ENCODE assay signal across 11 cellular contexts in genomic region chr16:49280022-49280741, GRCh38. TPM values are rescaled to one million over a fixed set of nuclear protein-coding genes. Genes with fewer than 3 reads are reported as not detected.
A peak's percentile ranks its signal among the peaks of the same experiment; 100 is the strongest.
DNase-seq lines count a peak whose midpoint lies in the region; ATAC-seq, FAIRE-seq and TF ChIP-seq lines count a peak whose summit lies in the region.
"Had no signal": no experiment of that assay in that cellular context is flagged by ENCODE, and none has a peak within 500 bp of the region (broad histone marks: within the 10 kb centered on the region; RNA-seq: fewer than 3 reads in every experiment).

No MANE protein-coding gene starts in this region.

- peaks cover 81% of the 10 kb centered on the region for H3K27me3 ChIP-seq in H9 (ENCODE audit: insufficient read depth, low read length)
- H3K27me3 ChIP-seq in sigmoid colon = peaks cover 59 to 98% (median 84%) of the 10 kb centered on the region in 3 donors

- no peak overlapping the region for H2BK120ac ChIP-seq in H9 (ENCODE audit: low read depth, low read length, poor library complexity, severe bottlenecking)

- DNase-seq in NCI-H1105 treated with DMSO at 0.1 percent for 48 hours (lab: John Stamatoyannopoulos, UW) (peak; percentile 40), NCI-H1105 (lab: John Stamatoyannopoulos, UW) (no peak), H9 (peak; percentile 78), naive B cell (no peak), OCI-LY7 (ENCODE audit: low spot score) (no peak), sigmoid colon (no peak), frontal cortex (ENCODE audit: low spot score in 2 of 2) (no peak)
- DNase-seq: activated CD4-positive, alpha-beta T cell treated with anti-CD3 and anti-CD28 coated beads, Interleukin-2, amount 50 U/mL, for 4 hours; activated naive CD4-positive, alpha-beta T cell treated with anti-CD3 and anti-CD28 coated beads for 36 hours had no signal

- no peak overlapping the region for H3T11ph ChIP-seq in H9 (ENCODE audit: low read length)

- H3K9me3 ChIP-seq in H9 (ENCODE audit: control insufficient read depth, low read depth, low read length) = no peaks in the 10 kb centered on the region
- no peaks in the 10 kb centered on the region for H3K9me3 ChIP-seq in OCI-LY7 (ENCODE audit: low read length)
- no peaks in the 10 kb centered on the region for H3K9me3 ChIP-seq in sigmoid colon

- no peak overlapping the region for H4K91ac ChIP-seq in H9 (ENCODE audit: insufficient read length, low read depth, low read length)

- no peak for ATAC-seq in naive B cell (ENCODE audit: low read depth in 2 of 2)

- H3K4me3 ChIP-seq in OCI-LY7 (ENCODE audit: low read depth, low read length, poor library complexity, severe bottlenecking) (no peak overlapping the region), sigmoid colon (no peak overlapping the region)

- H3K4me1 Mint-ChIP-seq in H9 (peaks cover 41 to 71% of the 10 kb centered on the region in 2 experiments), brain (peaks cover 47% of the 10 kb centered on the region), naive B cell (peaks cover 6 to 7% (median 6%) of the 10 kb centered on the region in 3 donors)

- no peak overlapping the region for H2BK20ac ChIP-seq in H9 (ENCODE audit: low read depth, low read length, poor library complexity, severe bottlenecking)

- WGBS in H9 (ENCODE audit: extremely low coverage, insufficient read length, low lambda C conversion rate) = no CpG with 5 or more reads among the region's 41 CpGs
- 3% methylated on average over 41 of the region's 41 CpGs for WGBS in sigmoid colon, 2 donors

- no peak overlapping the region for H3K18ac ChIP-seq in H9 (ENCODE audit: insufficient read length, low read depth, low read length)

- H3K23me2 ChIP-seq in H9 (ENCODE audit: insufficient read length, low read depth, low read length, poor library complexity, severe bottlenecking) = peaks cover 26% of the 10 kb centered on the region

- H3K36me3 Mint-ChIP-seq in H9 (ENCODE audit: insufficient read depth in 1 of 3, low read depth in 3 of 3) (no peaks in the 10 kb centered on the region; a peak in 2 of 7 replicates), brain (no peaks in the 10 kb centered on the region), naive B cell (peaks cover 5 to 15% of the 10 kb centered on the region in 2 donors)

- TF ChIP-seq CTCF in H9 (conservative IDR thresholded peaks at IDR 0.05) = no peak
- no peak for TF ChIP-seq CTCF in brain (conservative IDR thresholded peaks at IDR 0.05)
- no peak for TF ChIP-seq CTCF in OCI-LY7 (conservative IDR thresholded peaks at IDR 0.05; ENCODE audit: low read length)
- no peak for TF ChIP-seq CTCF in sigmoid colon (IDR thresholded peaks at IDR 0.05)

- H2BK12ac ChIP-seq in H9 (ENCODE audit: insufficient read length, low read depth, low read length) = no peak overlapping the region

- H2AFZ ChIP-seq in H9 (ENCODE audit: low read length) (no peak overlapping the region), OCI-LY7 (ENCODE audit: low read length) (no peak overlapping the region)

- BruUV-seq in OCI-LY7 (replicated peaks; lab: Mats Ljungman, UMichigan) = no TSS peak

- H3K4me2 ChIP-seq in H9 (ENCODE audit: insufficient read depth, insufficient read length, low read length) = peak overlapping the region; percentile 49
- H3K4me2 ChIP-seq in OCI-LY7 (ENCODE audit: low read length) = no peak overlapping the region
- H3K4me2 ChIP-seq: KMS-11 had no signal

- H3K79me1 ChIP-seq in H9 (ENCODE audit: insufficient read depth, low read depth, low read length, poor library complexity, severe bottlenecking) = no peaks in the 10 kb centered on the region

- H4K8ac ChIP-seq in H9 (replicated peaks; ENCODE audit: insufficient read length, low read depth, low read length) = no peak overlapping the region

- no peak overlapping the region for H3K27ac Mint-ChIP-seq in H9
- H3K27ac Mint-ChIP-seq in brain = peak overlapping the region in 1 of 5 experiments; percentile 9
- H3K27ac Mint-ChIP-seq in naive B cell = no peak overlapping the region
- H3K27ac Mint-ChIP-seq: activated naive CD4-positive, alpha-beta T cell treated with anti-CD3 and anti-CD28 coated beads for 36 hours had no signal

- H3K4me1 ChIP-seq in H9 (ENCODE audit: insufficient read depth, low read length) = no peaks in the 10 kb centered on the region
- peaks cover 8% of the 10 kb centered on the region for H3K4me1 ChIP-seq in OCI-LY7 (ENCODE audit: insufficient read depth, low read length, poor library complexity, severe bottlenecking)
- peaks cover 0 to 51% (median 45%) of the 10 kb centered on the region in 4 donors for H3K4me1 ChIP-seq in sigmoid colon

- H3K27ac ChIP-seq in H9 (ENCODE audit: insufficient read length, low read depth, low read length) = no peak overlapping the region
- no peak overlapping the region for H3K27ac ChIP-seq in OCI-LY7 (ENCODE audit: low read depth, low read length, poor library complexity, severe bottlenecking)
- no peak overlapping the region for H3K27ac ChIP-seq in sigmoid colon
- H3K27ac ChIP-seq: KMS-11 had no signal

- TF ChIP-seq POLR2A in sigmoid colon (IDR thresholded peaks at IDR 0.05) = no peak

- H3K9ac ChIP-seq in H9 (ENCODE audit: extremely low read depth, insufficient read length, low read length) = no peak overlapping the region
- H3K9ac ChIP-seq: KMS-11 had no signal

- CTCF ChIA-PET in OCI-LY7 (lab: Charles Lee; ENCODE audit: unreplicated experiment) = no interaction called here

- H4K20me1 ChIP-seq in H9 (ENCODE audit: control insufficient read depth, insufficient read depth, insufficient read length) (no peaks in the 10 kb centered on the region), OCI-LY7 (ENCODE audit: insufficient read depth, low read length) (no peaks in the 10 kb centered on the region)

- no peak overlapping the region for H4K5ac ChIP-seq in H9 (ENCODE audit: insufficient read length, low read depth, low read length)

- FAIRE-seq in frontal cortex (lab: Jason Lieb, UNC) = no peak

- H3K36me3 ChIP-seq in OCI-LY7 (ENCODE audit: insufficient read depth, low read length) (no peaks in the 10 kb centered on the region), sigmoid colon (no peaks in the 10 kb centered on the region)

- no peak overlapping the region for H3K4ac ChIP-seq in H9 (ENCODE audit: low read depth, low read length)

- no peak overlapping the region for H3K14ac ChIP-seq in H9 (ENCODE audit: insufficient read depth, low read length)

- peak overlapping the region; percentile 61 to 83 for H3K4me3 Mint-ChIP-seq in H9
- peak overlapping the region; percentile 79 to 88 (median 87) for H3K4me3 Mint-ChIP-seq in brain
- H3K4me3 Mint-ChIP-seq in naive B cell = peak overlapping the region in 5 of 8 donors; percentile 21 to 65 (median 48)

- no peak overlapping the region for H2AK5ac ChIP-seq in H9 (ENCODE audit: insufficient read length, low read length)

- no peaks in the 10 kb centered on the region for H3K9me2 ChIP-seq in OCI-LY7 (ENCODE audit: insufficient read depth, low read length)

- intact Hi-C loops in OCI-LY7 (cut with micrococcal nuclease; ENCODE audit: unreplicated experiment) (loop anchor here (5.0 to 10.0 kb wide), 2 partner anchors 57 to 895 kb away; partner anchors contain the start of gene SIAH1), sigmoid colon (cut with DNase I) (loop anchor here (10.0 kb wide), 1 partner anchor 335 kb away; no protein-coding TSS in a partner anchor)

- no peaks in the 10 kb centered on the region for H3K79me2 ChIP-seq in H9 (ENCODE audit: insufficient read depth, low read length)
- no peaks in the 10 kb centered on the region for H3K79me2 ChIP-seq in OCI-LY7 (ENCODE audit: insufficient read depth, low read depth, low read length)

- H3K23ac ChIP-seq in H9 (ENCODE audit: insufficient read length, low read depth, low read length) = no peak overlapping the region

- H3K9me3 Mint-ChIP-seq in H9 (peaks cover 0 to 6% of the 10 kb centered on the region in 2 experiments; a peak in 2 of 5 replicates), brain (peaks cover 0 to 6% (median 5%) of the 10 kb centered on the region in 5 experiments), naive B cell (peaks cover 0 to 4% (median 0%) of the 10 kb centered on the region in 7 donors)
- H3K9me3 Mint-ChIP-seq: activated naive CD4-positive, alpha-beta T cell treated with anti-CD3 and anti-CD28 coated beads for 36 hours had no signal

- POLR2A ChIA-PET in OCI-LY7 (lab: Charles Lee) = no interaction called here

- no peak overlapping the region for H3K56ac ChIP-seq in H9 (ENCODE audit: insufficient read length, low read depth, low read length)

- no peak overlapping the region for H2BK15ac ChIP-seq in H9 (ENCODE audit: low read depth, low read length)

- H2BK5ac ChIP-seq in H9 (ENCODE audit: insufficient read length, low read length) = no peak overlapping the region

- TF ChIP-seq EP300 in sigmoid colon (IDR thresholded peaks at IDR 0.05) = no peak

- peaks cover 93% of the 10 kb centered on the region for H3K27me3 Mint-ChIP-seq in H9 (ENCODE audit: low read depth)
- peaks cover 89% of the 10 kb centered on the region for H3K27me3 Mint-ChIP-seq in brain
- peaks cover 45 to 87% (median 77%) of the 10 kb centered on the region in 3 donors for H3K27me3 Mint-ChIP-seq in naive B cell

RNA-seq across cellular contexts. Expression of gene CBLN1, which starts 1.5 kb away (rescaled TPM):
- total RNA-seq in H9 (2021) (4.7 and 5.6 TPM in 2 replicates), OCI-LY7 (2022) (0.96 and 1.4 TPM in 2 replicates), sigmoid colon (under 1 TPM in 2 of 4 donors, not detected in 2; under 0.01 to 0.55 TPM), frontal cortex (25.3 TPM)
- polyA plus RNA-seq in brain (ENCODE audit: insufficient read depth, low read depth, low replicate concordance) (36.4 TPM), naive B cell (ENCODE audit: low read depth in 6 of 6) (not detected), sigmoid colon (under 1 TPM in 1 of 3 donors, not detected in 2; 0.55 TPM)
- total RNA-seq in OCI-LY7 (2014; rRNA removed; shearing (Covaris generic)) = 2.9 and 4.4 TPM in 2 replicates
- total RNA-seq: activated naive CD4-positive, alpha-beta T cell treated with anti-CD3 and anti-CD28 coated beads for 36 hours had no signal

Comparison
In these comparisons a context has a peak if more than half of its experiments do, and no peak if none do; other contexts are left out.
1. DNase-seq: peak in NCI-H1105 treated with DMSO at 0.1 percent for 48 hours (single experiment) and H9 (single experiment); none in NCI-H1105 (single experiment), naive B cell (single experiment), OCI-LY7 (single experiment), sigmoid colon (single experiment) and frontal cortex (0 of 2).
2. Peak in every context shown above with its lines, with median percentiles within 50 percentile points of each other: H3K4me3 Mint-ChIP-seq.